ENCODE assay signal across 21 cellular contexts in the genomic region with DNA sequence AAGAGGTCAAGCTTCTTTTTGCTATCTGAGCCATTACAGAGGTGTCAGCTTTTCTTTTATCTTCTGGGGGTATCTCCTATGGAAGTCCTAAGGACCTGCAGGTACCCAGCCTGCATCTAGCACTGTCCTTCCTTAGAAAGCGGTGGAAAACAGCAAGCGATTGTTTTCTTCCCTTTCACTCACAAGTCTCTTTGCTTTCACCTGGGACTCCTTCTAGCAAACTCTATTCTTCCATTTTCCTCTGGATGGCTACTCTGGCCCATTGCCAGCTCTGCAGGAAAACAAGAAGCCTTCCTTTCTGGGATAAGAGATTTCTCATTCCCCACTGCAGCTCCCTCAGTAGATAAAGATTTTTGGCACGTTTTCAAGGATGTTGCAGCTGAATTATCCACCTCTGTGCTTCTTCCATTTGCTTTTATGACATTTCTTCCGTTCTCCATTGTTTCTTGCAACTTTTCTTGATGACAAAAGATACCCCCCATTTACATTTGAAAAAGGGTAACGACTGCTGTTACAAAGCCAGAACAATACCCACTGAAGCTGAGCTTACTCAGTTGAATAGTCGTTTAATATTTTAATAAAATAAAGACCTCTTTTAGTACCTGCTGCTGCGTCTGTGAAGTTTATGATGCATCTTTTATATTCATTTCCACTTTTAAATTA. TPM values are rescaled to one million over a fixed set of nuclear protein-coding genes. Genes with fewer than 3 reads are reported as not detected.
"Had no signal": no experiment of that assay in that cellular context is flagged by ENCODE, and none has a peak within 500 bp of the region (broad histone marks: within the 10 kb centered on the region; RNA-seq: fewer than 3 reads in every experiment).

No MANE protein-coding gene starts in this region.

- H3K4me3 ChIP-seq: adrenal gland, cardiac muscle cell, left lung, upper lobe of right lung had no signal

- H3K9me3 Mint-ChIP-seq: activated B cell treated with CpG ODN at 0.5 μM for 24 hours; activated CD4-positive, alpha-beta T cell treated with anti-CD3 and anti-CD28 coated beads, Interleukin-2, amount 10 ng/mL, durations not matched to agents 24 days and 14 days; activated naive CD4-positive, alpha-beta T cell treated with anti-CD3 and anti-CD28 coated beads, Interleukin-2, amount 50 U/mL, for 24 hours had no signal

- H3K79me2 ChIP-seq: parathyroid adenoma had no signal

- H3K4me3 Mint-ChIP-seq: activated B cell treated with CpG ODN at 0.5 μM for 24 hours; activated CD4-positive, alpha-beta T cell treated with anti-CD3 and anti-CD28 coated beads, Interleukin-2, amount 10 ng/mL, durations not matched to agents 24 days and 14 days; activated CD8-positive, alpha-beta T cell treated with anti-CD3 and anti-CD28 coated beads, Interleukin-2, amount 10 ng/mL, durations not matched to agents 7 days and 5 days; activated naive CD4-positive, alpha-beta T cell treated with anti-CD3 and anti-CD28 coated beads, Interleukin-2, amount 50 U/mL, for 24 hours; naive thymus-derived CD8-positive, alpha-beta T cell; stimulated activated naive CD8-positive, alpha-beta T cell treated with anti-CD3 and anti-CD28 coated beads, Interleukin-15, amount 100 ng/mL, for 72 hours had no signal

- H3K27me3 Mint-ChIP-seq: activated B cell treated with CpG ODN at 0.5 μM for 24 hours; activated CD4-positive, alpha-beta T cell treated with anti-CD3 and anti-CD28 coated beads, Interleukin-2, amount 10 ng/mL, durations not matched to agents 24 days and 14 days had no signal

- H3K36me3 ChIP-seq: adrenal gland, cardiac muscle cell, left lung, neutrophil, upper lobe of right lung had no signal

- H3K27ac ChIP-seq: adrenal gland, cardiac muscle cell, left lung, neutrophil, parathyroid adenoma, upper lobe of right lung had no signal

- DNase-seq: activated B cell treated with CpG ODN at 0.5 μM for 24 hours; activated CD4-positive, alpha-beta T cell treated with anti-CD3 and anti-CD28 coated beads, Interleukin-2, amount 10 ng/mL, durations not matched to agents 24 days and 14 days; activated CD8-positive, alpha-beta memory T cell treated with anti-CD3 and anti-CD28 coated beads, Interleukin-2, amount 50 U/mL, for 4 hours; activated CD8-positive, alpha-beta T cell treated with anti-CD3 and anti-CD28 coated beads, Interleukin-2, amount 10 ng/mL, durations not matched to agents 7 days and 5 days; activated effector memory CD4-positive, alpha-beta T cell treated with anti-CD3 and anti-CD28 coated beads, Interleukin-2, amount 50 U/mL, for 16 hours; activated T-cell treated with anti-CD3 and anti-CD28 coated beads, Interleukin-2, amount 50 U/mL, for 48 hours; adrenal gland; foreskin fibroblast; left lung; naive thymus-derived CD8-positive, alpha-beta T cell; stimulated activated CD4-positive, alpha-beta T cell treated with anti-CD3 and anti-CD28 coated beads, Interleukin-1b, Interleukin-23, amount 100 ng/mL, for 48 hours; stimulated activated naive CD8-positive, alpha-beta T cell treated with anti-CD3 and anti-CD28 coated beads, Interleukin-15, amount 100 ng/mL, for 72 hours; upper lobe of right lung had no signal

- H2AFZ ChIP-seq: parathyroid adenoma had no signal

- H3K27ac Mint-ChIP-seq: activated B cell treated with CpG ODN at 0.5 μM for 24 hours; activated CD4-positive, alpha-beta T cell treated with anti-CD3 and anti-CD28 coated beads, Interleukin-2, amount 10 ng/mL, durations not matched to agents 24 days and 14 days; activated CD8-positive, alpha-beta T cell treated with anti-CD3 and anti-CD28 coated beads, Interleukin-2, amount 10 ng/mL, durations not matched to agents 7 days and 5 days; activated naive CD4-positive, alpha-beta T cell treated with anti-CD3 and anti-CD28 coated beads, Interleukin-2, amount 50 U/mL, for 24 hours; naive thymus-derived CD8-positive, alpha-beta T cell; stimulated activated naive CD8-positive, alpha-beta T cell treated with anti-CD3 and anti-CD28 coated beads, Interleukin-15, amount 100 ng/mL, for 72 hours had no signal

- H3K27me3 ChIP-seq: adrenal gland, cardiac muscle cell, neutrophil, upper lobe of right lung had no signal

- H3K36me3 Mint-ChIP-seq: activated naive CD4-positive, alpha-beta T cell treated with anti-CD3 and anti-CD28 coated beads, Interleukin-2, amount 50 U/mL, for 24 hours had no signal

- H3K9ac ChIP-seq: parathyroid adenoma had no signal

- H3K4me1 ChIP-seq: adrenal gland, left lung, parathyroid adenoma, upper lobe of right lung had no signal

- FAIRE-seq: colon, keratinocyte, TTC549 had no signal

- H3K9me3 ChIP-seq: adrenal gland, left lung, neutrophil, upper lobe of right lung had no signal

- ATAC-seq: activated CD8-positive, alpha-beta T cell treated with anti-CD3 and anti-CD28 coated beads, Interleukin-2, amount 10 ng/mL, durations not matched to agents 7 days and 5 days; left lung; naive thymus-derived CD8-positive, alpha-beta T cell; stimulated activated naive CD8-positive, alpha-beta T cell treated with anti-CD3 and anti-CD28 coated beads, Interleukin-15, amount 100 ng/mL, for 72 hours; upper lobe of right lung had no signal

- H3K4me1 Mint-ChIP-seq: activated B cell treated with CpG ODN at 0.5 μM for 24 hours; activated CD4-positive, alpha-beta T cell treated with anti-CD3 and anti-CD28 coated beads, Interleukin-2, amount 10 ng/mL, durations not matched to agents 24 days and 14 days; activated naive CD4-positive, alpha-beta T cell treated with anti-CD3 and anti-CD28 coated beads, Interleukin-2, amount 50 U/mL, for 24 hours; naive thymus-derived CD8-positive, alpha-beta T cell; stimulated activated naive CD8-positive, alpha-beta T cell treated with anti-CD3 and anti-CD28 coated beads, Interleukin-15, amount 100 ng/mL, for 72 hours had no signal

RNA-seq across cellular contexts. Expression of a gene that starts 40.2 kb away (rescaled TPM):
- total RNA-seq: activated B cell treated with CpG ODN at 0.5 μM for 24 hours; activated CD4-positive, alpha-beta T cell treated with anti-CD3 and anti-CD28 coated beads, Interleukin-2, amount 10 ng/mL, durations not matched to agents 24 days and 14 days; activated CD8-positive, alpha-beta T cell treated with anti-CD3 and anti-CD28 coated beads, Interleukin-2, amount 10 ng/mL, durations not matched to agents 7 days and 5 days; naive thymus-derived CD8-positive, alpha-beta T cell; T-helper 2 cell treated with Interferon-gamma antibody and Interleukin-4, amounts not matched to agents 100 ng/mL and 5 ng/mL, for 36 hours had no signal
